In genomic region chr6:144063246-144063743, GRCh38 we compare ENCODE assay signal across 8 cellular contexts. TPM values are rescaled to one million over a fixed set of nuclear protein-coding genes. Genes with fewer than 3 reads are reported as not detected.
DNase-seq lines count a peak whose midpoint lies in the region; FAIRE-seq and TF ChIP-seq lines count a peak whose summit lies in the region.

No MANE protein-coding gene starts in this region.

- peak overlapping the region; percentile 92 for H3K4me3 Mint-ChIP-seq in activated CD4-positive, alpha-beta T cell treated with anti-CD3 and anti-CD28 coated beads, Interleukin-2, amount 10 ng/mL, durations not matched to agents 24 days and 14 days
- H3K4me3 Mint-ChIP-seq in astrocyte (ENCODE audit: unreplicated experiment), result peak overlapping the region; percentile 85

- H4K20me1 ChIP-seq in astrocyte (ENCODE audit: insufficient read depth, low read length), result no peaks in the 10 kb centered on the region

- no peaks in the 10 kb centered on the region for H3K9me3 ChIP-seq in astrocyte (ENCODE audit: insufficient read depth, low read depth, low read length)
- no peaks in the 10 kb centered on the region for H3K9me3 ChIP-seq in uterus

- no peaks in the 10 kb centered on the region for H3K27me3 Mint-ChIP-seq in activated CD4-positive, alpha-beta T cell treated with anti-CD3 and anti-CD28 coated beads, Interleukin-2, amount 10 ng/mL, durations not matched to agents 24 days and 14 days
- peaks cover 60% of the 10 kb centered on the region for H3K27me3 Mint-ChIP-seq in astrocyte (ENCODE audit: low read depth, unreplicated experiment)

- no peaks in the 10 kb centered on the region for H3K4me1 ChIP-seq in astrocyte (ENCODE audit: insufficient read depth, low read length)
- no peaks in the 10 kb centered on the region for H3K4me1 ChIP-seq in uterus

- H3K79me2 ChIP-seq in astrocyte (ENCODE audit: insufficient read depth, low read length), result no peaks in the 10 kb centered on the region

- intact Hi-C loops in activated CD4-positive, alpha-beta T cell treated with anti-CD3 and anti-CD28 coated beads, Interleukin-2, amount 10 ng/mL, durations not matched to agents 24 days and 14 days (cut with micrococcal nuclease), result loop anchor here (10.0 kb wide), 1 partner anchor 1118 kb away; the partner anchor contains the start of gene HIVEP2
- intact Hi-C loops in uterus (cut with DNase I; ENCODE audit: low total_unique reads), result no loop called here

- TF ChIP-seq POLR2A in uterus (IDR thresholded peaks at IDR 0.05), result no peak

- peak overlapping the region; percentile 54 for H3K9ac ChIP-seq in astrocyte (ENCODE audit: low read length)

- peak overlapping the region; percentile 87 for H2AFZ ChIP-seq in astrocyte (ENCODE audit: low read depth, low read length)

- TF ChIP-seq CTCF in astrocyte (IDR thresholded peaks at IDR 0.05; ENCODE audit: insufficient read depth, low read depth, low read length) (no peak), uterus (IDR thresholded peaks at IDR 0.05) (no peak)

- H3K36me3 ChIP-seq in astrocyte (ENCODE audit: insufficient read depth, low read length) (no peaks in the 10 kb centered on the region), uterus (no peaks in the 10 kb centered on the region)

- H3K27me3 ChIP-seq in astrocyte (ENCODE audit: insufficient read depth, low read length), result peaks cover 51% of the 10 kb centered on the region
- H3K27me3 ChIP-seq in uterus, result peaks cover 0 to 14% of the 10 kb centered on the region in 2 donors

- no peak for FAIRE-seq in astrocyte (lab: Jason Lieb, UNC)

- no peak overlapping the region for H3K27ac ChIP-seq in astrocyte (ENCODE audit: low read depth, low read length)
- H3K27ac ChIP-seq in uterus, result no peak overlapping the region

- H3K4me1 Mint-ChIP-seq in activated CD4-positive, alpha-beta T cell treated with anti-CD3 and anti-CD28 coated beads, Interleukin-2, amount 10 ng/mL, durations not matched to agents 24 days and 14 days, result peaks cover 38% of the 10 kb centered on the region
- H3K4me1 Mint-ChIP-seq in astrocyte (ENCODE audit: low read depth, unreplicated experiment), result peaks cover 2% of the 10 kb centered on the region

- no peaks in the 10 kb centered on the region for H3K9me3 Mint-ChIP-seq in activated CD4-positive, alpha-beta T cell treated with anti-CD3 and anti-CD28 coated beads, Interleukin-2, amount 10 ng/mL, durations not matched to agents 24 days and 14 days
- peaks cover 1% of the 10 kb centered on the region for H3K9me3 Mint-ChIP-seq in astrocyte (ENCODE audit: unreplicated experiment)

- peaks cover 1% of the 10 kb centered on the region for H3K36me3 Mint-ChIP-seq in activated CD4-positive, alpha-beta T cell treated with anti-CD3 and anti-CD28 coated beads, Interleukin-2, amount 10 ng/mL, durations not matched to agents 24 days and 14 days (ENCODE audit: low read depth)
- no peaks in the 10 kb centered on the region for H3K36me3 Mint-ChIP-seq in astrocyte (ENCODE audit: low read depth, unreplicated experiment)

- no peak for DNase-seq in activated CD4-positive, alpha-beta T cell treated with anti-CD3 and anti-CD28 coated beads, Interleukin-2, amount 10 ng/mL, durations not matched to agents 24 days and 14 days
- no peak for DNase-seq in activated CD4-positive, alpha-beta T cell treated with anti-CD3 and anti-CD28 coated beads for 4 hours
- DNase-seq in HT-29 (ENCODE audit: low spot score) (peak; percentile 4), astrocyte (ENCODE audit: low read depth) (no peak), medulla oblongata (ENCODE audit: extremely low spot score) (peak; percentile 16), uterus (no peak), OCI-M2 (lab: John Stamatoyannopoulos, UW; ENCODE audit: unreplicated experiment) (no peak)
- no peak for DNase-seq in activated CD8-positive, alpha-beta memory T cell treated with anti-CD3 and anti-CD28 coated beads for 24 hours

- H3K4me2 ChIP-seq in astrocyte (ENCODE audit: low read length), result peak overlapping the region; percentile 93

- H3K27ac Mint-ChIP-seq in activated CD4-positive, alpha-beta T cell treated with anti-CD3 and anti-CD28 coated beads, Interleukin-2, amount 10 ng/mL, durations not matched to agents 24 days and 14 days, result peak overlapping the region; percentile 91
- H3K27ac Mint-ChIP-seq in astrocyte (ENCODE audit: unreplicated experiment), result no peak overlapping the region

- peak overlapping the region; percentile 59 for H3K4me3 ChIP-seq in astrocyte (ENCODE audit: insufficient read depth, low read depth, low read length)
- H3K4me3 ChIP-seq in uterus, result peak overlapping the region; percentile 33 to 46

RNA-seq across cellular contexts. Expression of gene SF3B5, which starts 32.1 kb away (rescaled TPM):
- total RNA-seq in activated CD4-positive, alpha-beta T cell treated with anti-CD3 and anti-CD28 coated beads, Interleukin-2, amount 10 ng/mL, durations not matched to agents 24 days and 14 days, result 214 and 217 TPM in 2 replicates
- 153 and 154 TPM in 2 replicates for total RNA-seq in HT-29 (2014; rRNA removed; shearing (Covaris generic))
- total RNA-seq in astrocyte (123 and 129 TPM in 2 replicates), uterus (100 to 1,000 TPM in 2 of 4 donors, 10 to 100 TPM in 2; 46.6 to 166 (median 97.2) TPM)

RNA-seq across cellular contexts. Expression of gene PLAGL1, which starts 55.2 kb away (rescaled TPM):
- total RNA-seq in activated CD4-positive, alpha-beta T cell treated with anti-CD3 and anti-CD28 coated beads, Interleukin-2, amount 10 ng/mL, durations not matched to agents 24 days and 14 days, result 14.6 and 19.8 TPM in 2 replicates
- total RNA-seq in HT-29 (2014; rRNA removed; shearing (Covaris generic)), result 0.13 TPM in 1 of 2 replicates, not detected in the other
- total RNA-seq in astrocyte (18.3 and 20.3 TPM in 2 replicates), uterus (10 to 100 TPM in 3 of 4 donors, 1 to 10 TPM in 1; 8.7 to 76.9 (median 29.3) TPM)

Comparison
In these comparisons a context has a peak if more than half of its experiments do, and no peak if none do; other contexts are left out.
1. DNase-seq: peak in HT-29 (single experiment) and medulla oblongata (single experiment); none in activated CD4-positive, alpha-beta T cell treated with anti-CD3 and anti-CD28 coated beads, Interleukin-2, amount 10 ng/mL, durations not matched to agents 24 days and 14 days (single experiment), activated CD4-positive, alpha-beta T cell treated with anti-CD3 and anti-CD28 coated beads for 4 hours (0 of 2), astrocyte (single experiment), uterus (0 of 2), activated CD8-positive, alpha-beta memory T cell treated with anti-CD3 and anti-CD28 coated beads for 24 hours (single experiment) and OCI-M2 (single experiment).